Comparison of ENCODE assay signal across 10 cellular contexts in the genomic region with DNA sequence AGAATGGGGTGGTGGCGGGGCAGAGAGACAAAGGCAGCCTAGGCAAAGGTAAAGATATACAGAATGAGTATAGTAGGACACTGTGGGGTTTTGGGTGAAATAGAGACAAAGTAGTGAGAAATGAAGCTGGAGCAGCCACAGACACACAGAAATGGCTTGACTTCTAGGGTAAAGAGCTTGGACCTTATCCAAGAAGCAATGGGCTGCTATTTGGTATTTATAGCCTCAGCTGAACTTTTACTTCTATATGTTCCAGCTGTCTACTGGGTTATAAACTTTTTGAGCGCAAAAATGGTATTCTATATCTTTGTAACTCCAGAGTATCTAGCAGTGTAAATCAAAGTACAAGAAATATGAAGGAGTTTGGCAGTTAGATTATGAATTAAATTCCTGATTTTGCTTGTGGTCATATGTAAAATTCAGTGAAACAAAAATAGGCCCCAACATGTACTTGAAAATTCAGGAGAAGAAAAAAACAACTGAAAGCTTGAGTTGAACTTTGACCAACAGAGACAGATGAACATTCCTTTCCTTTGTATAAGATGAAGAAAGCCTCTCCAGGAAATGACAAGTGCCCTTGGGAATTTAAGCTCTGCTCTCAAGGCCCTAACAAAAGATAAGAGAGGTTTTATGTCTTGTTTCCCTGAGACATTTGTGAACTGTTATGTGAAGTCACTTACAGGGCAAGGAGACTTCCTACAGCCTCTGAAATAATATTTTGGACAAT.
A peak's percentile ranks its signal among the peaks of the same experiment; 100 is the strongest.
DNase-seq lines count a peak whose midpoint lies in the region; ATAC-seq, FAIRE-seq and TF ChIP-seq lines count a peak whose summit lies in the region.
"Had no signal": no experiment of that assay in that cellular context is flagged by ENCODE, and none has a peak within 500 bp of the region (broad histone marks: within the 10 kb centered on the region; RNA-seq: fewer than 3 reads in every experiment).

No MANE protein-coding gene starts in this region.

- no peak overlapping the region; the same call in 1 of the 2 replicates for H3K18ac ChIP-seq in H1 (ENCODE audit: extremely low read depth, low read length)

- H2BK15ac ChIP-seq in H1 (ENCODE audit: low read length) = no peak overlapping the region

- no peak overlapping the region for H4K91ac ChIP-seq in H1 (replicated peaks; ENCODE audit: insufficient read length, low read length)

- no peak overlapping the region for H3K56ac ChIP-seq in H1 (replicated peaks; ENCODE audit: insufficient read length, low read depth, low read length)

- no peak overlapping the region for H3K4me2 ChIP-seq in H1 (ENCODE audit: insufficient read depth in 1 of 2, low read depth in 2 of 2, low read length in 2 of 2)

- 92% methylated on average over 2 of the region's 2 CpGs; no CpG with 5 or more reads in 1 of the 2 experiments for WGBS in H1 (ENCODE audit: extremely low coverage in 1 of 2, insufficient coverage in 1 of 2, insufficient read length in 1 of 2, insufficient replicate concordance in 2 of 2, low coverage in 1 of 2, low lambda C conversion rate in 2 of 2, missing lambda C conversion rate in 1 of 2), 2 experiments

- no peaks in the 10 kb centered on the region for H3K27me3 Mint-ChIP-seq in mesothelial cell of epicardium (ENCODE audit: low read depth)
- no peaks in the 10 kb centered on the region for H3K27me3 Mint-ChIP-seq in activated naive CD8-positive, alpha-beta T cell treated with anti-CD3 and anti-CD28 coated beads for 36 hours

- H3K9me3 ChIP-seq in MG63 = no peaks in the 10 kb centered on the region
- no peaks in the 10 kb centered on the region for H3K9me3 ChIP-seq in H1 (ENCODE audit: insufficient read depth in 2 of 2, low read depth in 1 of 2, low read length in 1 of 2)
- H3K9me3 ChIP-seq: vagina had no signal

- H2AFZ ChIP-seq in H1 (ENCODE audit: low read length) = no peak overlapping the region

- peaks cover 3% of the 10 kb centered on the region for H3K9me3 Mint-ChIP-seq in mesothelial cell of epicardium
- H3K9me3 Mint-ChIP-seq in activated naive CD8-positive, alpha-beta T cell treated with anti-CD3 and anti-CD28 coated beads for 36 hours = no peaks in the 10 kb centered on the region
- H3K9me3 Mint-ChIP-seq: activated T-helper 2 cell treated with anti-CD3 and anti-CD28 coated beads, Interferon-gamma antibody, Interleukin-2, Interleukin-4, amounts not matched to agents 10 μg/mL and 5 μg/mL and 100 μg/mL, durations not matched to agents 14 hours and 24 hours and 36 hours had no signal

- TF ChIP-seq RAD21 in H1 (IDR thresholded peaks at IDR 0.05 in 1 of 2, conservative IDR thresholded peaks at IDR 0.05 in 1 of 2; ENCODE audit: low read depth in 2 of 2, low read length in 2 of 2) = no peak

- H4K20me1 ChIP-seq in H1 (replicated peaks in 1 of 2; ENCODE audit: control insufficient read depth in 1 of 2, insufficient read depth in 2 of 2, low read length in 2 of 2) = no peaks in the 10 kb centered on the region

- FAIRE-seq in H1 (lab: Jason Lieb, UNC) = peak; percentile 74

- TF ChIP-seq CTCF in H1 (IDR thresholded peaks at IDR 0.05; ENCODE audit: control extremely low read depth in 1 of 3, insufficient read depth in 1 of 3, low read depth in 1 of 3, low read length in 3 of 3) = no peak
- TF ChIP-seq CTCF in mesothelial cell of epicardium (IDR thresholded peaks at IDR 0.05; ENCODE audit: unreplicated experiment) = no peak
- TF ChIP-seq CTCF in GM10248 (IDR thresholded peaks at IDR 0.05; ENCODE audit: control extremely low read depth, extremely low read depth, low read depth, missing control alignments) = no peak

- TF ChIP-seq EP300 in H1 (IDR thresholded peaks at IDR 0.05; ENCODE audit: borderline replicate concordance in 1 of 2, low read depth in 2 of 2, low read length in 2 of 2) = no peak

- H3K23ac ChIP-seq in H1 (ENCODE audit: insufficient read length) = no peak overlapping the region

- H2AK5ac ChIP-seq in H1 (ENCODE audit: low read depth, low read length) = no peak overlapping the region

- DNase-seq in COLO829 (ENCODE audit: low spot score) (peak; percentile 83), MG63 (peak; percentile 37), H1 (ENCODE audit: low read depth in 1 of 2, low spot score in 2 of 2) (peak in 1 of 2 experiments; percentile 2), mesothelial cell of epicardium (ENCODE audit: low spot score in 2 of 2, unreplicated experiment in 2 of 2) (no peak), GM10248 (ENCODE audit: extremely low spot score) (no peak)
- DNase-seq in activated naive CD8-positive, alpha-beta T cell treated with anti-CD3 and anti-CD28 coated beads for 36 hours = no peak

- no peak overlapping the region for H3K4ac ChIP-seq in H1 (replicated peaks; ENCODE audit: insufficient read length, low read depth, low read length)

- peaks cover 0 to 12% (median 2%) of the 10 kb centered on the region in 4 experiments; a peak in 1 of 7 replicates for H3K4me1 ChIP-seq in H1 (replicated peaks in 1 of 4; ENCODE audit: control insufficient read depth in 3 of 4, insufficient read depth in 4 of 4, low read length in 3 of 4)
- H3K4me1 ChIP-seq: vagina had no signal

- peak overlapping the region; percentile 95 for H3K27ac Mint-ChIP-seq in mesothelial cell of epicardium
- H3K27ac Mint-ChIP-seq in activated naive CD8-positive, alpha-beta T cell treated with anti-CD3 and anti-CD28 coated beads for 36 hours = no peak overlapping the region
- H3K27ac Mint-ChIP-seq: activated T-helper 2 cell treated with anti-CD3 and anti-CD28 coated beads, Interferon-gamma antibody, Interleukin-2, Interleukin-4, amounts not matched to agents 10 μg/mL and 5 μg/mL and 100 μg/mL, durations not matched to agents 14 hours and 24 hours and 36 hours had no signal

- no peak overlapping the region for H3K27ac ChIP-seq in H1 (ENCODE audit: low read depth, low read length)
- H3K27ac ChIP-seq: vagina had no signal

- H3K36me3 ChIP-seq in MG63 (no peaks in the 10 kb centered on the region; the same call in 1 of the 2 replicates), H1 (ENCODE audit: control insufficient read depth in 2 of 4, insufficient read depth in 4 of 4, low read length in 3 of 4) (no peaks in the 10 kb centered on the region)
- H3K36me3 ChIP-seq: vagina had no signal

- H2BK12ac ChIP-seq in H1 (ENCODE audit: low read depth, low read length) = no peak overlapping the region

- H3K14ac ChIP-seq in H1 (ENCODE audit: insufficient read length) = no peak overlapping the region

- CTCF ChIA-PET in H1 (lab: Charles Lee; ENCODE audit: partially characterized antibody) (interaction anchor here (1.4 kb wide), 1 partner anchor 8 kb away, joined by 5 read pairs; no protein-coding TSS in a partner anchor), GM10248 (lab: Yijun Ruan, JAX) (no interaction called here)

- H3K4me1 Mint-ChIP-seq in mesothelial cell of epicardium = peaks cover 53% of the 10 kb centered on the region
- H3K4me1 Mint-ChIP-seq in activated naive CD8-positive, alpha-beta T cell treated with anti-CD3 and anti-CD28 coated beads for 36 hours = no peaks in the 10 kb centered on the region

- H3K27me3 ChIP-seq in MG63 = no peaks in the 10 kb centered on the region
- no peaks in the 10 kb centered on the region for H3K27me3 ChIP-seq in H1 (replicated peaks in 1 of 4; ENCODE audit: control insufficient read depth in 3 of 4, extremely low read depth in 1 of 4, insufficient read depth in 3 of 4, low read length in 3 of 4)
- H3K27me3 ChIP-seq: vagina had no signal

- no peaks in the 10 kb centered on the region for H3K23me2 ChIP-seq in H1 (ENCODE audit: low read depth, low read length)

- H3K4me3 Mint-ChIP-seq in mesothelial cell of epicardium = no peak overlapping the region
- H3K4me3 Mint-ChIP-seq in activated naive CD8-positive, alpha-beta T cell treated with anti-CD3 and anti-CD28 coated beads for 36 hours = no peak overlapping the region

- no peak overlapping the region for H4K8ac ChIP-seq in H1 (ENCODE audit: extremely low read depth, insufficient read depth, low read length)

- peak overlapping the region; percentile 61; the same call in 1 of the 2 replicates for H2BK20ac ChIP-seq in H1 (ENCODE audit: low read length)

- H3K79me2 ChIP-seq in H1 (ENCODE audit: control insufficient read depth in 1 of 2, insufficient read depth in 2 of 2, low read length in 2 of 2) = no peaks in the 10 kb centered on the region

- H3K4me3 ChIP-seq in MG63 (no peak overlapping the region), H1 (ENCODE audit: extremely low read depth in 1 of 4, insufficient read depth in 2 of 4, low read depth in 3 of 4, low read length in 4 of 4) (no peak overlapping the region)
- H3K4me3 ChIP-seq: vagina had no signal

- ATAC-seq in GM18517 (IDR thresholded peaks at IDR 0.05; ENCODE audit: unreplicated experiment) (no peak), GM19455 (IDR thresholded peaks at IDR 0.05; ENCODE audit: unreplicated experiment) (no peak)

- no peak overlapping the region for H2BK120ac ChIP-seq in H1 (replicated peaks; ENCODE audit: low read depth, low read length)

- no peak for TF ChIP-seq POLR2A in H1 (IDR thresholded peaks at IDR 0.05; ENCODE audit: control extremely low read depth in 1 of 2, low read depth in 2 of 2, low read length in 2 of 2)

- POLR2A ChIA-PET in H1 (lab: Charles Lee; ENCODE audit: partially characterized antibody) = interaction anchor here (0.9 to 1.1 kb wide), 2 partner anchors 26 to 49 kb away, joined by 3 read pairs; no protein-coding TSS in a partner anchor
- POLR2A ChIA-PET in GM10248 (lab: Yijun Ruan, JAX) = no interaction called here

- no peaks in the 10 kb centered on the region for H3K79me1 ChIP-seq in H1 (ENCODE audit: low read depth, low read length)

- no peak overlapping the region for H3K9ac ChIP-seq in H1 (replicated peaks in 1 of 4; ENCODE audit: extremely low read depth in 1 of 4, low read depth in 3 of 4, low read length in 3 of 4)

- no peak overlapping the region for H4K5ac ChIP-seq in H1 (ENCODE audit: insufficient read length, low read depth, low read length)

- peak overlapping the region; percentile 63; the same call in 1 of the 2 replicates for H2BK5ac ChIP-seq in H1 (ENCODE audit: low read depth, low read length)

- no peaks in the 10 kb centered on the region for H3K36me3 Mint-ChIP-seq in mesothelial cell of epicardium
- H3K36me3 Mint-ChIP-seq in activated naive CD8-positive, alpha-beta T cell treated with anti-CD3 and anti-CD28 coated beads for 36 hours = no peaks in the 10 kb centered on the region

TF ChIP-seq in H1, 55 proteins besides CTCF, POLR2A, EP300 and RAD21:
- TF ChIP-seq RNF2 (IDR thresholded peaks at IDR 0.05; ENCODE audit: borderline replicate concordance, low read depth, low read length, missing control alignments, poor library complexity, severe bottlenecking) (no peak), JUND (IDR thresholded peaks at IDR 0.05; ENCODE audit: low read length) (0 out of 2 replicates have a peak, but pooled peaks have one; percentile 8)

Comparison
In these comparisons a context has a peak if more than half of its experiments do, and no peak if none do; other contexts are left out.
1. DNase-seq: peak in COLO829 (single experiment) and MG63 (single experiment); none in mesothelial cell of epicardium (0 of 2), activated naive CD8-positive, alpha-beta T cell treated with anti-CD3 and anti-CD28 coated beads for 36 hours (single experiment) and GM10248 (single experiment).